In genomic region chr19:56637976-56638555, GRCh38 we compare ENCODE assay signal across 1 cellular context.
TF ChIP-seq lines count a peak whose summit lies in the region.

No MANE protein-coding gene starts in this region.

TF ChIP-seq in K562, 482 proteins besides CTCF, POLR2A, EP300 and RAD21 (continued from another document and continues in another):
- TF ChIP-seq, protein P1, sequence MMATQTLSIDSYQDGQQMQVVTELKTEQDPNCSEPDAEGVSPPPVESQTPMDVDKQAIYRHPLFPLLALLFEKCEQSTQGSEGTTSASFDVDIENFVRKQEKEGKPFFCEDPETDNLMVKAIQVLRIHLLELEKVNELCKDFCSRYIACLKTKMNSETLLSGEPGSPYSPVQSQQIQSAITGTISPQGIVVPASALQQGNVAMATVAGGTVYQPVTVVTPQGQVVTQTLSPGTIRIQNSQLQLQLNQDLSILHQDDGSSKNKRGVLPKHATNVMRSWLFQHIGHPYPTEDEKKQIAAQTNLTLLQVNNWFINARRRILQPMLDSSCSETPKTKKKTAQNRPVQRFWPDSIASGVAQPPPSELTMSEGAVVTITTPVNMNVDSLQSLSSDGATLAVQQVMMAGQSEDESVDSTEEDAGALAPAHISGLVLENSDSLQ (IDR thresholded peaks at IDR 0.05): no peak
- TF ChIP-seq RBM34 (IDR thresholded peaks at IDR 0.05; ENCODE audit: borderline replicate concordance, insufficient read depth, low read length): no peak
- TF ChIP-seq MYNN (IDR thresholded peaks at IDR 0.05): no peak
- TF ChIP-seq MYNN (CRISPR knock-in tag; IDR thresholded peaks at IDR 0.05): peak; percentile 89
- no peak for TF ChIP-seq HOXB6 (CRISPR knock-in tag; IDR thresholded peaks at IDR 0.05; ENCODE audit: borderline replicate concordance)
- no peak for TF ChIP-seq MXI1 (IDR thresholded peaks at IDR 0.05; ENCODE audit: low read depth, low read length)
- peak; percentile 98 for TF ChIP-seq NCOA1 (IDR thresholded peaks at IDR 0.05; ENCODE audit: low read depth)
- TF ChIP-seq FOXK1 (CRISPR knock-in tag; IDR thresholded peaks at IDR 0.05; ENCODE audit: borderline replicate concordance): peak; percentile 64; the same call in 1 of the 2 replicates
- no peak for TF ChIP-seq ZNF124 (CRISPR knock-in tag; IDR thresholded peaks at IDR 0.05)
- TF ChIP-seq ZNF583 (CRISPR knock-in tag; IDR thresholded peaks at IDR 0.05): peak; percentile 68; the same call in 1 of the 2 replicates
- no peak for TF ChIP-seq NFE2 (IDR thresholded peaks at IDR 0.05; ENCODE audit: low read depth)
- TF ChIP-seq TARDBP (IDR thresholded peaks at IDR 0.05): peak; percentile 46; the same call in 1 of the 2 replicates
- TF ChIP-seq ATF1 (CRISPR knock-in tag; IDR thresholded peaks at IDR 0.05): 0 out of 2 replicates have a peak, but pooled peaks have one; percentile 16
- TF ChIP-seq ATF1 (tag; IDR thresholded peaks at IDR 0.05): no peak
- no peak for TF ChIP-seq ZNF77 (CRISPR knock-in tag; IDR thresholded peaks at IDR 0.05)
- peak; percentile 53; the same call in 1 of the 2 replicates for TF ChIP-seq ZNF12 (CRISPR knock-in tag; IDR thresholded peaks at IDR 0.05)
- no peak for TF ChIP-seq CHD4 (IDR thresholded peaks at IDR 0.05; ENCODE audit: insufficient read depth, insufficient replicate concordance, low read depth, low read length, poor library complexity, severe bottlenecking)
- TF ChIP-seq ZBTB40 (IDR thresholded peaks at IDR 0.05): peak; percentile 87
- peak; percentile 31; the same call in 1 of the 2 replicates for TF ChIP-seq ZBTB40 (CRISPR knock-in tag; IDR thresholded peaks at IDR 0.05)
- peak; percentile 87; the same call in 1 of the 2 replicates for TF ChIP-seq E2F4 (CRISPR knock-in tag; IDR thresholded peaks at IDR 0.05; ENCODE audit: low read depth)
- no peak for TF ChIP-seq GATAD2B (IDR thresholded peaks at IDR 0.05; ENCODE audit: borderline replicate concordance)
- no peak for TF ChIP-seq WHSC1 (IDR thresholded peaks at IDR 0.05; ENCODE audit: low read length)
- peak; percentile 82 for TF ChIP-seq ZNF766 (CRISPR knock-in tag; conservative IDR thresholded peaks at IDR 0.05)
- no peak for TF ChIP-seq BRF1 (IDR thresholded peaks at IDR 0.05; ENCODE audit: borderline replicate concordance, extremely low read depth, insufficient read length)
- TF ChIP-seq SRF (CRISPR knock-in tag; IDR thresholded peaks at IDR 0.05): peak in 1 of 2 experiments; percentile 90; a peak in 2 of 4 replicates
- no peak for TF ChIP-seq ZNF398 (CRISPR knock-in tag; IDR thresholded peaks at IDR 0.05)
- TF ChIP-seq, protein P2, sequence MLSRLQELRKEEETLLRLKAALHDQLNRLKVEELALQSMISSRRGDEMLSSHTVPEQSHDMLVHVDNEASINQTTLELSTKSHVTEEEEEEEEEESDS (CRISPR knock-in tag; IDR thresholded peaks at IDR 0.05): no peak
- TF ChIP-seq ZKSCAN3 (CRISPR knock-in tag; IDR thresholded peaks at IDR 0.05): no peak
- TF ChIP-seq ZNF668 (CRISPR knock-in tag; IDR thresholded peaks at IDR 0.05): peak; percentile 60; the same call in 1 of the 2 replicates
- peak in 1 of 2 experiments; percentile 97; a peak in 2 of 4 replicates for TF ChIP-seq ZNF639 (CRISPR knock-in tag; conservative IDR thresholded peaks at IDR 0.05 in 1 of 2, IDR thresholded peaks at IDR 0.05 in 1 of 2)
- TF ChIP-seq, protein P3, sequence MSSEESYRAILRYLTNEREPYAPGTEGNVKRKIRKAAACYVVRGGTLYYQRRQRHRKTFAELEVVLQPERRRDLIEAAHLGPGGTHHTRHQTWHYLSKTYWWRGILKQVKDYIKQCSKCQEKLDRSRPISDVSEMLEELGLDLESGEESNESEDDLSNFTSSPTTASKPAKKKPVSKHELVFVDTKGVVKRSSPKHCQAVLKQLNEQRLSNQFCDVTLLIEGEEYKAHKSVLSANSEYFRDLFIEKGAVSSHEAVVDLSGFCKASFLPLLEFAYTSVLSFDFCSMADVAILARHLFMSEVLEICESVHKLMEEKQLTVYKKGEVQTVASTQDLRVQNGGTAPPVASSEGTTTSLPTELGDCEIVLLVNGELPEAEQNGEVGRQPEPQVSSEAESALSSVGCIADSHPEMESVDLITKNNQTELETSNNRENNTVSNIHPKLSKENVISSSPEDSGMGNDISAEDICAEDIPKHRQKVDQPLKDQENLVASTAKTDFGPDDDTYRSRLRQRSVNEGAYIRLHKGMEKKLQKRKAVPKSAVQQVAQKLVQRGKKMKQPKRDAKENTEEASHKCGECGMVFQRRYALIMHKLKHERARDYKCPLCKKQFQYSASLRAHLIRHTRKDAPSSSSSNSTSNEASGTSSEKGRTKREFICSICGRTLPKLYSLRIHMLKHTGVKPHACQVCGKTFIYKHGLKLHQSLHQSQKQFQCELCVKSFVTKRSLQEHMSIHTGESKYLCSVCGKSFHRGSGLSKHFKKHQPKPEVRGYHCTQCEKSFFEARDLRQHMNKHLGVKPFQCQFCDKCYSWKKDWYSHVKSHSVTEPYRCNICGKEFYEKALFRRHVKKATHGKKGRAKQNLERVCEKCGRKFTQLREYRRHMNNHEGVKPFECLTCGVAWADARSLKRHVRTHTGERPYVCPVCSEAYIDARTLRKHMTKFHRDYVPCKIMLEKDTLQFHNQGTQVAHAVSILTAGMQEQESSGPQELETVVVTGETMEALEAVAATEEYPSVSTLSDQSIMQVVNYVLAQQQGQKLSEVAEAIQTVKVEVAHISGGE (CRISPR knock-in tag; IDR thresholded peaks at IDR 0.05): no peak
- TF ChIP-seq FOSL1 (tag; conservative IDR thresholded peaks at IDR 0.05): no peak
- 0 out of 2 replicates have a peak, but pooled peaks have one; percentile 76 for TF ChIP-seq NR1H2 (CRISPR knock-in tag; IDR thresholded peaks at IDR 0.05)
- no peak for TF ChIP-seq CBX8 (IDR thresholded peaks at IDR 0.05; ENCODE audit: borderline replicate concordance, extremely low read depth, low read depth, low read length, poor library complexity, severe bottlenecking)
- TF ChIP-seq HDAC1 (IDR thresholded peaks at IDR 0.05): peak in 1 of 2 experiments; percentile 68; a peak in 2 of 4 replicates
- TF ChIP-seq, protein P4, sequence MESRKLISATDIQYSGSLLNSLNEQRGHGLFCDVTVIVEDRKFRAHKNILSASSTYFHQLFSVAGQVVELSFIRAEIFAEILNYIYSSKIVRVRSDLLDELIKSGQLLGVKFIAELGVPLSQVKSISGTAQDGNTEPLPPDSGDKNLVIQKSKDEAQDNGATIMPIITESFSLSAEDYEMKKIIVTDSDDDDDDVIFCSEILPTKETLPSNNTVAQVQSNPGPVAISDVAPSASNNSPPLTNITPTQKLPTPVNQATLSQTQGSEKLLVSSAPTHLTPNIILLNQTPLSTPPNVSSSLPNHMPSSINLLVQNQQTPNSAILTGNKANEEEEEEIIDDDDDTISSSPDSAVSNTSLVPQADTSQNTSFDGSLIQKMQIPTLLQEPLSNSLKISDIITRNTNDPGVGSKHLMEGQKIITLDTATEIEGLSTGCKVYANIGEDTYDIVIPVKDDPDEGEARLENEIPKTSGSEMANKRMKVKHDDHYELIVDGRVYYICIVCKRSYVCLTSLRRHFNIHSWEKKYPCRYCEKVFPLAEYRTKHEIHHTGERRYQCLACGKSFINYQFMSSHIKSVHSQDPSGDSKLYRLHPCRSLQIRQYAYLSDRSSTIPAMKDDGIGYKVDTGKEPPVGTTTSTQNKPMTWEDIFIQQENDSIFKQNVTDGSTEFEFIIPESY (CRISPR knock-in tag; IDR thresholded peaks at IDR 0.05): peak; percentile 70
- TF ChIP-seq ZNF311 (CRISPR knock-in tag; IDR thresholded peaks at IDR 0.05): 0 out of 2 replicates have a peak, but pooled peaks have one; percentile 39
- TF ChIP-seq MAFK (IDR thresholded peaks at IDR 0.05; ENCODE audit: low read length): no peak
- peak; percentile 21; the same call in 1 of the 2 replicates for TF ChIP-seq TCF3 (CRISPR knock-in tag; IDR thresholded peaks at IDR 0.05)
- peak; percentile 80; the same call in 1 of the 2 replicates for TF ChIP-seq MED1 (CRISPR knock-in tag; IDR thresholded peaks at IDR 0.05; ENCODE audit: borderline replicate concordance)
